ENCODE assay signal across 8 cellular contexts in the genomic region with DNA sequence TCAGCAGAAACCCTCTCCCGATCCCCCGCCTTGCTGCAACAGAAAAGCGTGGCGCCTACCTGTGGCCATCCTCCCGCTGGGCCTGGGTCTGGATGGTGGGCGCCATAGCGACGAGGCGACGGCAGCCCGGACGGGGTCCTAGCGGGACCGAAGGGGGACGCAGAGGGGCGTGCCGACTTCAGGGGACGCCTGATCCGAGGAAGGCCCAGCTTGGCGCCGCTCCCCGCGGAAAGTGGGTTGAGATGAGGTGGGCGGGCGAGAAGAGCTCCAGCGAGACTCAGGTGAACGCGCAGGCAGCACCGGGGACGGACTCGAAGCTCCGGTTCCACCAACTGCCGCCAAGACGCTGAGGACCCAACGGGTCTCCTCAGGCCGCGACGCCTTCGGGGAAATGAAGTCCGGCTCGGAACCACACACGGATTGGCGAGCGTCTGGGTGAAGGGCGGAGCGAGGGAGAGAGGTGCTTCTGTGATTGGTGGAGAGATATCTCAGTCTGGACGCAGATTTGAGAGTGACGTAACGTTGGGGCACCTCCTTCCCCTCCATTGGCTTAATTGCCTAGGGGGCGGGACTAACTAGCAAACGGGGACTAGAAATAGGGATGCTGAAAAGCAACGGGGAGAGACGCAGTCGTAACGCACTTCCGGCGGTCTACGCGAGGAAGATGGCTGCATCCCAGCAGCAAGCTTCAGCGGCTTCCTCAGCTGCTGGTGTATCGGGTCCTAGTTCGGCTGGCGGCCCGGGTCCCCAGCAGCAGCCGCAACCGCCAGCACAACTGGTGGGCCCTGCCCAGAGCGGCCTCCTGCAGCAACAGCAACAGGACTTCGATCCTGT. TPM values are rescaled to one million over a fixed set of nuclear protein-coding genes. Genes with fewer than 3 reads are reported as not detected.
DNase-seq lines count a peak whose midpoint lies in the region; ATAC-seq and TF ChIP-seq lines count a peak whose summit lies in the region.

A gene with protein sequence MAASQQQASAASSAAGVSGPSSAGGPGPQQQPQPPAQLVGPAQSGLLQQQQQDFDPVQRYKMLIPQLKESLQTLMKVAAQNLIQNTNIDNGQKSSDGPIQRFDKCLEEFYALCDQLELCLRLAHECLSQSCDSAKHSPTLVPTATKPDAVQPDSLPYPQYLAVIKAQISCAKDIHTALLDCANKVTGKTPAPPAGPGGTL (plus strand): TSS at position 620 of the 834 bp plus-strand sequence. CDS start 45 bp downstream, at position 665.
A gene (minus strand): TSS at position 348 of the 834 bp plus-strand sequence. CDS start 242 bp downstream, at position 106.

- no peak for TF ChIP-seq CTCF in GM10248 (IDR thresholded peaks at IDR 0.05; ENCODE audit: control extremely low read depth, extremely low read depth, low read depth, missing control alignments)

- DNase-seq in GM10248 (ENCODE audit: extremely low spot score) (peak; percentile 99), NCI-H1092 treated with DMSO at 0.1 percent for 48 hours (lab: John Stamatoyannopoulos, UW) (peak; percentile 99), SKM-1 (lab: John Stamatoyannopoulos, UW; ENCODE audit: unreplicated experiment) (peak; percentile 99), glomerular endothelial cell (ENCODE audit: extremely low read depth, low read depth, low spot score) (peak; percentile 99), occipital lobe (lab: John Stamatoyannopoulos, UW) (peak; percentile 99)
- peak; percentile 91 to 95 for DNase-seq in activated naive CD4-positive, alpha-beta T cell treated with anti-CD3 and anti-CD28 coated beads, Interleukin-2, amount 50 U/mL, for 72 hours (ENCODE audit: low spot score in 2 of 2)

- peaks cover 26% of the 10 kb centered on the region in 2 donors for H3K36me3 Mint-ChIP-seq in activated naive CD4-positive, alpha-beta T cell treated with anti-CD3 and anti-CD28 coated beads, Interleukin-2, amount 50 U/mL, for 72 hours

- peak within 1 kb of the TSS; percentile 94 for H3K27ac ChIP-seq in temporal lobe (ENCODE audit: low read depth, low read length)

- ATAC-seq in HG02610 (IDR thresholded peaks at IDR 0.05; ENCODE audit: unreplicated experiment): peak; percentile 92
- ATAC-seq in activated naive CD4-positive, alpha-beta T cell treated with anti-CD3 and anti-CD28 coated beads, Interleukin-2, amount 50 U/mL, for 72 hours: peak; percentile 96 to 98

- POLR2A ChIA-PET in GM10248 (lab: Yijun Ruan, JAX): interaction anchor here (0.5 to 2.1 kb wide), 17 partner anchors 8 to 530 kb away, joined by 3 to 18 read pairs (median 5); a partner anchor contains a TSS

- H3K27ac Mint-ChIP-seq in activated naive CD4-positive, alpha-beta T cell treated with anti-CD3 and anti-CD28 coated beads, Interleukin-2, amount 50 U/mL, for 72 hours: peak within 1 kb of the TSS; percentile 99

- H3K9me3 Mint-ChIP-seq in activated naive CD4-positive, alpha-beta T cell treated with anti-CD3 and anti-CD28 coated beads, Interleukin-2, amount 50 U/mL, for 72 hours: no peaks in the 10 kb centered on the region

- CTCF ChIA-PET in GM10248 (lab: Yijun Ruan, JAX): interaction anchor here (1.0 to 1.8 kb wide), 7 partner anchors 10 to 45 kb away, joined by 3 to 11 read pairs (median 4); a partner anchor contains a TSS

RNA-seq across cellular contexts. Expression of the first gene that starts in this region (rescaled TPM):
- 10 to 100 TPM; 22.2 to 23.6 TPM for total RNA-seq in activated naive CD4-positive, alpha-beta T cell treated with anti-CD3 and anti-CD28 coated beads, Interleukin-2, amount 50 U/mL, for 72 hours
- 25.1 and 29.5 TPM in 2 replicates for total RNA-seq in glomerular endothelial cell
- 17.2 TPM for total RNA-seq in occipital lobe
- 16.2 TPM for total RNA-seq in temporal lobe

RNA-seq across cellular contexts. Expression of the second gene that starts in this region (rescaled TPM):
- total RNA-seq in activated naive CD4-positive, alpha-beta T cell treated with anti-CD3 and anti-CD28 coated beads, Interleukin-2, amount 50 U/mL, for 72 hours: 10 to 100 TPM; 42.2 to 58.2 TPM
- total RNA-seq in glomerular endothelial cell (27.4 and 32.1 TPM in 2 replicates), occipital lobe (29.2 TPM), temporal lobe (21.6 TPM)

Comparison
In these comparisons a context has a peak if more than half of its experiments do, and no peak if none do; other contexts are left out.
1. Peak in every context shown above with its lines: DNase-seq, ATAC-seq and H3K27ac ChIP-seq.